ENCODE assay signal across 2 cellular contexts in the genomic region with DNA sequence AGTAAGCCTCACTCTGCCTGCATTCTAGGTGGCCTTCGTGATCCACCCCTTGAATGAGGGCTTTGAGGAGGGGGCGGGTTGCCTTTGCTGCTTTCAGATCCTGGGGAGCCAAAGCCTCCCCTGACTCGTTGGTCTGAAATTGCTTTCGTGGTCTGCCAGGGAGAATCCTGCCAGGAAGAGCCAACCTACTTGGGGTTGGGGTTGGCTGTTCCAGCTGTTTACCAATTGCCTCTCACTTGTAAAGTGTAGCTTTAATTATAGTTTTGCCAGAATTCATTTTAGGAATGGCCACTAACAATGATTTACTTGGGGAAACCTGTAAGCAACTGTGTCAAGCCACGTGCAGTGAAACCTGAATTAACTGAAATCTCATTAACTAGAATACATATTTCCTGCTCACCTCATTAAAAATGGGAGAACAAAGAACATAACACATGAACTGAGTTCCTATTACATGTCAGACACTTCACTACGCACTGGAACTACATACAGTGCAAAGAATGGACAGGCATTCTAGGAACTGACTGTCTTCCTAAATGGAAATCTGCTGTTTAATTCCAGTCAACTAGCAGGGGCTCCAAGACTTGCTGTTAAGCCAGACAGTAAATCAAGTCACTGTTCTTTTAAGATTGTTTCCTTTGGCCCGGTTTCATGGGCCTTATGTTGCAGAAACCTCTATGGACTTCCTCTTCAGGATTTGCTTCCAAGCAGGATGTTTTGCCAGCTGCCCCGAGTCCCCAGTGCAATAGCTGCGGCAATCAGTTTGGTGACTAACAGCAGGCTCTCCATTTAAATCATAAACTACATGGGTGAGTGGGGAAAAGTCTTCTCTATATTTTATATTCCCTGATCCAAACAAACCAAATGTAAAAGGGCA.
TF ChIP-seq lines count a peak whose summit lies in the region.

No MANE protein-coding gene starts in this region.

TF ChIP-seq in HEK293T, 16 proteins besides CTCF, POLR2A, EP300 and RAD21:
- TF ChIP-seq FOXM1 (IDR thresholded peaks at IDR 0.05; ENCODE audit: borderline replicate concordance) (no peak), FOXK2 (IDR thresholded peaks at IDR 0.05) (no peak), PKNOX1 (IDR thresholded peaks at IDR 0.05) (peak; percentile 72), ELF4 (IDR thresholded peaks at IDR 0.05) (no peak)

TF ChIP-seq in GM12878, 131 proteins besides CTCF, POLR2A, EP300 and RAD21:
- no peak for TF ChIP-seq ZZZ3 (IDR thresholded peaks at IDR 0.05; ENCODE audit: control insufficient read depth, insufficient read length, low read depth)
- TF ChIP-seq DPF2 (IDR thresholded peaks at IDR 0.05): no peak
- peak in 1 of 2 experiments; percentile 30; a peak in 1 of 4 replicates for TF ChIP-seq IKZF2 (IDR thresholded peaks at IDR 0.05)
- TF ChIP-seq NFXL1 (IDR thresholded peaks at IDR 0.05; ENCODE audit: borderline replicate concordance): no peak
- no peak for TF ChIP-seq PAX5 (IDR thresholded peaks at IDR 0.05; ENCODE audit: borderline replicate concordance, low read depth, low read length)
- 0 out of 2 replicates have a peak, but pooled peaks have one; percentile 22 for TF ChIP-seq IKZF1 (conservative IDR thresholded peaks at IDR 0.05)
- TF ChIP-seq MTA2 (IDR thresholded peaks at IDR 0.05; ENCODE audit: low read depth): peak; percentile 64
- TF ChIP-seq BHLHE40 (IDR thresholded peaks at IDR 0.05; ENCODE audit: borderline replicate concordance in 1 of 2, low read depth in 2 of 2, low read length in 1 of 2): peak; percentile 58 to 62; a peak in 2 of 4 replicates
